Comparison of ENCODE assay signal across 1 cellular context in the genomic region with DNA sequence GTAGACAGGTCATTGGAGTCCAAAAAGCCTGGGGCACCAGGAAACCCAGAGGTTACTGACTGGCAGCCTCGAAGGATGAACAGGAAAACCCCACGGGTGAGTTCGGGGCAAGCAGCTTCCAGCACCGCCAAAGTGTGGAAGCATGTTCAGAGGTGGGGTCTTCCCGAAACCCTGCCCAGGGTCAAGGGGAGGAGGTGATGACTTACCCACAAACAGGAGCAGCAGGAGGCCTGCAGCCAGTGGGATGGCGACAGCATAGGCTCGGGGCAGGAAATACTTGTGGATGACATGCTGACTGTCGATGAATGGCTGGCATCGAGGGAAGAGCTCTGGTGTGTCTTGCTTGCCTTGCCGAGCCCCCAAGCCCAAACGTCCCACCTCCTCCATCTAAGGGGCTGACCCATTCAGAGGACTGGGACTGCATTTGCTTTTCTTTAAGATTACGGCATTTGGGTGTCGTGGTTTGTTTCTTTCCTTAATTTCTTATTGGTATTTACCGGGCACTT.
TF ChIP-seq lines count a peak whose summit lies in the region.

No MANE protein-coding gene starts in this region.

TF ChIP-seq in HepG2, 621 proteins besides CTCF, POLR2A, EP300 and RAD21:
- TF ChIP-seq SRF (IDR thresholded peaks at IDR 0.05; ENCODE audit: low read depth, low read length) = no peak
- no peak for TF ChIP-seq ZNF260 (CRISPR knock-in tag; IDR thresholded peaks at IDR 0.05; ENCODE audit: borderline replicate concordance, low read depth)
- no peak for TF ChIP-seq ZNF7 (CRISPR knock-in tag; IDR thresholded peaks at IDR 0.05)
- TF ChIP-seq, protein P1, sequence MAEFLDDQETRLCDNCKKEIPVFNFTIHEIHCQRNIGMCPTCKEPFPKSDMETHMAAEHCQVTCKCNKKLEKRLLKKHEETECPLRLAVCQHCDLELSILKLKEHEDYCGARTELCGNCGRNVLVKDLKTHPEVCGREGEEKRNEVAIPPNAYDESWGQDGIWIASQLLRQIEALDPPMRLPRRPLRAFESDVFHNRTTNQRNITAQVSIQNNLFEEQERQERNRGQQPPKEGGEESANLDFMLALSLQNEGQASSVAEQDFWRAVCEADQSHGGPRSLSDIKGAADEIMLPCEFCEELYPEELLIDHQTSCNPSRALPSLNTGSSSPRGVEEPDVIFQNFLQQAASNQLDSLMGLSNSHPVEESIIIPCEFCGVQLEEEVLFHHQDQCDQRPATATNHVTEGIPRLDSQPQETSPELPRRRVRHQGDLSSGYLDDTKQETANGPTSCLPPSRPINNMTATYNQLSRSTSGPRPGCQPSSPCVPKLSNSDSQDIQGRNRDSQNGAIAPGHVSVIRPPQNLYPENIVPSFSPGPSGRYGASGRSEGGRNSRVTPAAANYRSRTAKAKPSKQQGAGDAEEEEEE (CRISPR knock-in tag; IDR thresholded peaks at IDR 0.05; ENCODE audit: borderline replicate concordance) = no peak
- TF ChIP-seq SATB2 (CRISPR knock-in tag; IDR thresholded peaks at IDR 0.05) = no peak
- no peak for TF ChIP-seq ZNF768 (CRISPR knock-in tag; IDR thresholded peaks at IDR 0.05)
- TF ChIP-seq CEBPB (IDR thresholded peaks at IDR 0.05; ENCODE audit: borderline replicate concordance, low read depth, low read length) = no peak
- TF ChIP-seq, protein P2, sequence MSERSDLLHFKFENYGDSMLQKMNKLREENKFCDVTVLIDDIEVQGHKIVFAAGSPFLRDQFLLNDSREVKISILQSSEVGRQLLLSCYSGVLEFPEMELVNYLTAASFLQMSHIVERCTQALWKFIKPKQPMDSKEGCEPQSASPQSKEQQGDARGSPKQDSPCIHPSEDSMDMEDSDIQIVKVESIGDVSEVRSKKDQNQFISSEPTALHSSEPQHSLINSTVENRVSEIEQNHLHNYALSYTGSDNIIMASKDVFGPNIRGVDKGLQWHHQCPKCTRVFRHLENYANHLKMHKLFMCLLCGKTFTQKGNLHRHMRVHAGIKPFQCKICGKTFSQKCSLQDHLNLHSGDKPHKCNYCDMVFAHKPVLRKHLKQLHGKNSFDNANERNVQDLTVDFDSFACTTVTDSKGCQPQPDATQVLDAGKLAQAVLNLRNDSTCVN (CRISPR knock-in tag; IDR thresholded peaks at IDR 0.05; ENCODE audit: borderline replicate concordance) = no peak
- no peak for TF ChIP-seq SNRNP70 (IDR thresholded peaks at IDR 0.05; ENCODE audit: low read depth, low read length)
- TF ChIP-seq FOXA1 (IDR thresholded peaks at IDR 0.05) = no peak
- TF ChIP-seq FOXA1 (CRISPR knock-in tag; IDR thresholded peaks at IDR 0.05) = no peak
- TF ChIP-seq, protein P3, sequence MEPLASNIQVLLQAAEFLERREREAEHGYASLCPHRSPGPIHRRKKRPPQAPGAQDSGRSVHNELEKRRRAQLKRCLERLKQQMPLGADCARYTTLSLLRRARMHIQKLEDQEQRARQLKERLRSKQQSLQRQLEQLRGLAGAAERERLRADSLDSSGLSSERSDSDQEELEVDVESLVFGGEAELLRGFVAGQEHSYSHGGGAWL (CRISPR knock-in tag; IDR thresholded peaks at IDR 0.05) = no peak
- TF ChIP-seq ZBTB1 (CRISPR knock-in tag; IDR thresholded peaks at IDR 0.05; ENCODE audit: borderline replicate concordance) = no peak
- no peak for TF ChIP-seq ZNF180 (CRISPR knock-in tag; IDR thresholded peaks at IDR 0.05; ENCODE audit: borderline replicate concordance, low read depth)
- TF ChIP-seq CBFB (CRISPR knock-in tag; IDR thresholded peaks at IDR 0.05) = no peak
TF ChIP-seq in HepG2: peak in this region for 0.
